In the genomic region with DNA sequence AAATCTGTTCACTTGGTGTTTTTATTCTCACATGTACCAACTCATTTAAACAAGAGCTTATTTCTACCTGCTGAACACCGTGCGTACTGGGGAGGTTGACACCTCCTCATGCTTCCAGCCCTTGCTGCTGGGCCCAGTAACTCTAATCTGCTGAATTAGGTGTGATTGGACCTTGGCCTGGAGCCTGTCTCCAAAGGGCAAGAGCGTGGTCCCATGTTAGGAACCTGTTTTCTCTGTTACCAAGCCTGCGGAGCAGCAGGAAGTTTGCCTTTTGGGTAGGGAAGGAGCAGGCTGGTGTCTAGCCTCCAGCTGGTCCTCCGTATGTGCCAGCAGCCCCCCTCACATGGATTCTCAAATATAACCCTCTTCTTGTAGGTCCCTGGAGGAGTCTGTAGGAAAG, we compare ENCODE assay signal across 32 cellular contexts. TPM values are rescaled to one million over a fixed set of nuclear protein-coding genes. Genes with fewer than 3 reads are reported as not detected.
DNase-seq lines count a peak whose midpoint lies in the region; ATAC-seq and TF ChIP-seq lines count a peak whose summit lies in the region.
"Had no signal": no experiment of that assay in that cellular context is flagged by ENCODE, and none has a peak within 500 bp of the region (broad histone marks: within the 10 kb centered on the region; RNA-seq: fewer than 3 reads in every experiment).

No MANE protein-coding gene starts in this region.

- no peak overlapping the region for H3K27ac Mint-ChIP-seq in activated CD8-positive, alpha-beta T cell treated with anti-CD3 and anti-CD28 coated beads for 36 hours
- H3K27ac Mint-ChIP-seq: activated B cell treated with CpG ODN at 0.5 μM for 24 hours; activated naive CD8-positive, alpha-beta T cell treated with anti-CD3 and anti-CD28 coated beads, Interleukin-2, amount 10 ng/mL, durations not matched to agents 7 days and 5 days; activated T-cell treated with anti-CD3 and anti-CD28 coated beads, Interleukin-2, amount 50 U/mL, for 24 hours; dendritic cell treated with granulocyte-macrophage colony-stimulating factor and Interleukin-4, amounts not matched to agents 40 ng/mL and 50 ng/mL, for 4 days; GM23338; progenitor cell of endocrine pancreas; stimulated activated effector memory CD8-positive, alpha-beta T cell treated with anti-CD3 and anti-CD28 coated beads, Interleukin-12 subunit alpha, Interleukin-12 subunit beta, amount 100 ng/mL, for 72 hours had no signal

- no peaks in the 10 kb centered on the region for H3K4me1 Mint-ChIP-seq in activated CD8-positive, alpha-beta T cell treated with anti-CD3 and anti-CD28 coated beads for 36 hours (ENCODE audit: low read depth)
- H3K4me1 Mint-ChIP-seq: activated B cell treated with CpG ODN at 0.5 μM for 24 hours; activated CD4-positive, alpha-beta T cell treated with anti-CD3 and anti-CD28 coated beads, Interleukin-2, amount 10 ng/mL, durations not matched to agents 7 days and 5 days; activated naive CD8-positive, alpha-beta T cell treated with anti-CD3 and anti-CD28 coated beads, Interleukin-2, amount 10 ng/mL, durations not matched to agents 7 days and 5 days; central memory CD8-positive, alpha-beta T cell; stimulated activated effector memory CD8-positive, alpha-beta T cell treated with anti-CD3 and anti-CD28 coated beads, Interleukin-12 subunit alpha, Interleukin-12 subunit beta, amount 100 ng/mL, for 72 hours had no signal

- no peak overlapping the region for H3K4me3 ChIP-seq in left ventricle myocardium inferior
- H3K4me3 ChIP-seq in gastroesophageal sphincter = no peak overlapping the region
- H3K4me3 ChIP-seq in psoas muscle = no peak overlapping the region
- H3K4me3 ChIP-seq in upper lobe of left lung = no peak overlapping the region
- H3K4me3 ChIP-seq: A549, ascending aorta, esophagus squamous epithelium, GM23338, SK-N-MC, testis, uterus had no signal

- ATAC-seq in left ventricle myocardium superior (no peak), gastroesophageal sphincter (no peak), psoas muscle (no peak), upper lobe of left lung (ENCODE audit: low FRiP score in 2 of 2) (no peak)
- no peak for ATAC-seq in activated CD8-positive, alpha-beta T cell treated with anti-CD3 and anti-CD28 coated beads for 36 hours
- ATAC-seq: A549; GM23338; naive thymus-derived CD4-positive, alpha-beta T cell; stimulated activated effector memory CD8-positive, alpha-beta T cell treated with anti-CD3 and anti-CD28 coated beads, Interleukin-12 subunit alpha, Interleukin-12 subunit beta, amount 100 ng/mL, for 72 hours had no signal

- no peaks in the 10 kb centered on the region for H3K9me3 Mint-ChIP-seq in activated CD8-positive, alpha-beta T cell treated with anti-CD3 and anti-CD28 coated beads for 36 hours
- H3K9me3 Mint-ChIP-seq: activated B cell treated with CpG ODN at 0.5 μM for 24 hours; activated CD4-positive, alpha-beta T cell treated with anti-CD3 and anti-CD28 coated beads, Interleukin-2, amount 10 ng/mL, durations not matched to agents 7 days and 5 days; activated naive CD8-positive, alpha-beta T cell treated with anti-CD3 and anti-CD28 coated beads, Interleukin-2, amount 10 ng/mL, durations not matched to agents 7 days and 5 days; activated T-cell treated with anti-CD3 and anti-CD28 coated beads, Interleukin-2, amount 50 U/mL, for 24 hours; CD4-positive, alpha-beta memory T cell; central memory CD8-positive, alpha-beta T cell; dendritic cell treated with granulocyte-macrophage colony-stimulating factor and Interleukin-4, amounts not matched to agents 40 ng/mL and 50 ng/mL, for 4 days; GM23338; naive thymus-derived CD4-positive, alpha-beta T cell; stimulated activated effector memory CD8-positive, alpha-beta T cell treated with anti-CD3 and anti-CD28 coated beads, Interleukin-12 subunit alpha, Interleukin-12 subunit beta, amount 100 ng/mL, for 72 hours had no signal

- peaks cover 33% of the 10 kb centered on the region for H3K36me3 Mint-ChIP-seq in activated CD8-positive, alpha-beta T cell treated with anti-CD3 and anti-CD28 coated beads for 36 hours (ENCODE audit: low read depth)

- CTCF ChIA-PET in activated CD8-positive, alpha-beta T cell treated with anti-CD3 and anti-CD28 coated beads for 36 hours (lab: Charles Lee) = interaction anchor here (1.1 to 1.2 kb wide), 2 partner anchors 12 to 14 kb away, joined by 3 to 4 read pairs; no protein-coding TSS in a partner anchor

- H3K27me3 ChIP-seq in left ventricle myocardium inferior (ENCODE audit: low read depth) (no peaks in the 10 kb centered on the region), gastroesophageal sphincter (no peaks in the 10 kb centered on the region), psoas muscle (ENCODE audit: insufficient read depth in 3 of 3, low read length in 2 of 3) (no peaks in the 10 kb centered on the region), upper lobe of left lung (no peaks in the 10 kb centered on the region)
- H3K27me3 ChIP-seq: ascending aorta, esophagus squamous epithelium, testis, uterus had no signal

- H3K27me3 Mint-ChIP-seq in activated CD8-positive, alpha-beta T cell treated with anti-CD3 and anti-CD28 coated beads for 36 hours = no peaks in the 10 kb centered on the region
- H3K27me3 Mint-ChIP-seq: activated B cell treated with CpG ODN at 0.5 μM for 24 hours; activated CD4-positive, alpha-beta T cell treated with anti-CD3 and anti-CD28 coated beads, Interleukin-2, amount 10 ng/mL, durations not matched to agents 7 days and 5 days; activated naive CD8-positive, alpha-beta T cell treated with anti-CD3 and anti-CD28 coated beads, Interleukin-2, amount 10 ng/mL, durations not matched to agents 7 days and 5 days; activated T-cell treated with anti-CD3 and anti-CD28 coated beads, Interleukin-2, amount 50 U/mL, for 24 hours; CD4-positive, alpha-beta memory T cell; central memory CD8-positive, alpha-beta T cell; dendritic cell treated with granulocyte-macrophage colony-stimulating factor and Interleukin-4, amounts not matched to agents 40 ng/mL and 50 ng/mL, for 4 days; naive thymus-derived CD4-positive, alpha-beta T cell; progenitor cell of endocrine pancreas had no signal

- POLR2A ChIA-PET in activated CD8-positive, alpha-beta T cell treated with anti-CD3 and anti-CD28 coated beads for 36 hours (lab: Charles Lee) = interaction anchor here (0.7 to 1.4 kb wide), 3 partner anchors 10 to 115 kb away, joined by 3 to 5 read pairs (median 3); partner anchors contain the start of gene SLC27A3

- TF ChIP-seq EP300 in gastroesophageal sphincter (IDR thresholded peaks at IDR 0.05) (no peak), upper lobe of left lung (IDR thresholded peaks at IDR 0.05) (no peak)

- no peak for DNase-seq in left ventricle myocardium inferior
- no peak for DNase-seq in left ventricle myocardium superior
- DNase-seq in psoas muscle = no peak
- peak in 1 of 2 donors; percentile 7 for DNase-seq in upper lobe of left lung
- DNase-seq in SHP77 (lab: John Stamatoyannopoulos, UW) = no peak
- DNase-seq in activated CD8-positive, alpha-beta T cell treated with anti-CD3 and anti-CD28 coated beads for 36 hours = no peak
- no peak for DNase-seq in NCI-H345 (lab: John Stamatoyannopoulos, UW)
- DNase-seq: activated B cell treated with CpG ODN at 0.5 μM for 24 hours; activated CD4-positive, alpha-beta T cell treated with anti-CD3 and anti-CD28 coated beads, Interleukin-2, amount 10 ng/mL, durations not matched to agents 7 days and 5 days; activated effector memory CD4-positive, alpha-beta T cell treated with anti-CD3 and anti-CD28 coated beads, Interleukin-2, amount 50 U/mL, for 16 hours; activated naive CD8-positive, alpha-beta T cell treated with anti-CD3 and anti-CD28 coated beads, Interleukin-2, amount 10 ng/mL, durations not matched to agents 7 days and 5 days; activated T-cell treated with anti-CD3 and anti-CD28 coated beads, Interleukin-2, amount 50 U/mL, for 24 hours; CD4-positive, alpha-beta memory T cell; DND-41; esophagus squamous epithelium; GF-D8; midbrain; naive thymus-derived CD4-positive, alpha-beta T cell; NCI-H1092; NCI-H1694 treated with DMSO at 0.1 percent for 48 hours; NCI-H510A; uterus had no signal

- H3K27ac ChIP-seq in left ventricle myocardium inferior (replicated peaks) = peak overlapping the region; percentile 76
- peak overlapping the region in 3 of 4 donors; percentile 40 to 47 (median 43) for H3K27ac ChIP-seq in gastroesophageal sphincter
- H3K27ac ChIP-seq in psoas muscle = peak overlapping the region; percentile 55
- H3K27ac ChIP-seq in upper lobe of left lung = peak overlapping the region; percentile 36 to 76 (median 56)
- H3K27ac ChIP-seq: A549, SK-N-MC, uterus had no signal

- H3K9me3 ChIP-seq in left ventricle myocardium inferior (replicated peaks) (no peaks in the 10 kb centered on the region), gastroesophageal sphincter (no peaks in the 10 kb centered on the region), psoas muscle (no peaks in the 10 kb centered on the region), upper lobe of left lung (no peaks in the 10 kb centered on the region)
- H3K9me3 ChIP-seq: A549, ascending aorta, esophagus squamous epithelium, testis, uterus had no signal

- peaks cover 92% of the 10 kb centered on the region for H3K36me3 ChIP-seq in left ventricle myocardium inferior
- peaks cover 0 to 100% of the 10 kb centered on the region in 2 donors for H3K36me3 ChIP-seq in gastroesophageal sphincter
- H3K36me3 ChIP-seq in psoas muscle (ENCODE audit: insufficient read depth in 1 of 2, low read depth in 1 of 2) = peaks cover 8 to 99% of the 10 kb centered on the region in 2 donors
- H3K36me3 ChIP-seq in upper lobe of left lung = peaks cover 15 to 98% (median 78%) of the 10 kb centered on the region in 4 donors
- H3K36me3 ChIP-seq: uterus had no signal

- TF ChIP-seq POLR2A in gastroesophageal sphincter (IDR thresholded peaks at IDR 0.05) (no peak), upper lobe of left lung (IDR thresholded peaks at IDR 0.05) (no peak)

- TF ChIP-seq CTCF in left ventricle myocardium inferior (IDR thresholded peaks at IDR 0.05; ENCODE audit: borderline replicate concordance) (no peak), gastroesophageal sphincter (IDR thresholded peaks at IDR 0.05) (no peak), psoas muscle (IDR thresholded peaks at IDR 0.05) (no peak), upper lobe of left lung (IDR thresholded peaks at IDR 0.05) (no peak)
- no peak for TF ChIP-seq CTCF in activated CD8-positive, alpha-beta T cell treated with anti-CD3 and anti-CD28 coated beads for 36 hours (IDR thresholded peaks at IDR 0.05)

- H3K4me1 ChIP-seq in left ventricle myocardium inferior (peaks cover 37% of the 10 kb centered on the region), gastroesophageal sphincter (no peaks in the 10 kb centered on the region), psoas muscle (no peaks in the 10 kb centered on the region), upper lobe of left lung (peaks cover 11 to 28% (median 21%) of the 10 kb centered on the region in 4 donors)
- H3K4me1 ChIP-seq: A549, uterus had no signal

- intact Hi-C loops in left ventricle myocardium inferior (cut with micrococcal nuclease) (no loop called here), left ventricle myocardium superior (cut with micrococcal nuclease) (no loop called here), psoas muscle (cut with DNase I) (no loop called here)
- intact Hi-C loops in activated CD8-positive, alpha-beta T cell treated with anti-CD3 and anti-CD28 coated beads for 36 hours (cut with micrococcal nuclease) = no loop called here

- 80% methylated on average over 1 of the region's 5 CpGs; no CpG with 5 or more reads in 1 of the 2 donors for WGBS in gastroesophageal sphincter (ENCODE audit: low coverage in 1 of 2), 2 donors
- WGBS in psoas muscle, 3 donors = 76 to 87% (median 76%) methylated on average over 5 of the region's 5 CpGs
- 96 to 98% methylated on average over 5 of the region's 5 CpGs for WGBS in upper lobe of left lung, 2 donors

- H3K4me3 Mint-ChIP-seq in activated CD8-positive, alpha-beta T cell treated with anti-CD3 and anti-CD28 coated beads for 36 hours = no peak overlapping the region
- H3K4me3 Mint-ChIP-seq: activated B cell treated with CpG ODN at 0.5 μM for 24 hours; activated CD4-positive, alpha-beta T cell treated with anti-CD3 and anti-CD28 coated beads, Interleukin-2, amount 10 ng/mL, durations not matched to agents 7 days and 5 days; activated naive CD8-positive, alpha-beta T cell treated with anti-CD3 and anti-CD28 coated beads, Interleukin-2, amount 10 ng/mL, durations not matched to agents 7 days and 5 days; activated T-cell treated with anti-CD3 and anti-CD28 coated beads, Interleukin-2, amount 50 U/mL, for 24 hours; CD4-positive, alpha-beta memory T cell; central memory CD8-positive, alpha-beta T cell; dendritic cell treated with granulocyte-macrophage colony-stimulating factor and Interleukin-4, amounts not matched to agents 40 ng/mL and 50 ng/mL, for 4 days; GM23338; naive thymus-derived CD4-positive, alpha-beta T cell; stimulated activated effector memory CD8-positive, alpha-beta T cell treated with anti-CD3 and anti-CD28 coated beads, Interleukin-12 subunit alpha, Interleukin-12 subunit beta, amount 100 ng/mL, for 72 hours had no signal

RNA-seq across cellular contexts. Expression of gene SLC27A3, which starts 10.9 kb away (rescaled TPM):
- total RNA-seq in left ventricle myocardium inferior (10.5 TPM), left ventricle myocardium superior (9.8 TPM), gastroesophageal sphincter (10 to 100 TPM; 18.8 to 30.7 (median 21.6) TPM), psoas muscle (1 to 10 TPM; 3.5 to 7.5 (median 5.8) TPM), upper lobe of left lung (100 to 1,000 TPM in 5 of 6 donors, 10 to 100 TPM in 1; 92.8 to 272 (median 167) TPM)
- polyA plus RNA-seq in psoas muscle = 10 to 100 TPM in 1 of 3 donors, 1 to 10 TPM in 2; 4.6 to 15.6 (median 5.2) TPM
- total RNA-seq in activated CD8-positive, alpha-beta T cell treated with anti-CD3 and anti-CD28 coated beads for 36 hours = 1 to 10 TPM; 7.2 to 10.0 TPM

RNA-seq across cellular contexts. Expression of gene INTS3, which starts 36.5 kb away (rescaled TPM):
- total RNA-seq in left ventricle myocardium inferior = 34.3 TPM
- total RNA-seq in left ventricle myocardium superior = 35.5 TPM
- total RNA-seq in gastroesophageal sphincter = 10 to 100 TPM; 31.4 to 55.3 (median 43.5) TPM
- total RNA-seq in psoas muscle = 10 to 100 TPM; 17.8 to 29.0 (median 22.8) TPM
- polyA plus RNA-seq in psoas muscle = 10 to 100 TPM; 11.3 to 24.3 (median 15.8) TPM
- 100 to 1,000 TPM in 1 of 6 donors, 10 to 100 TPM in 5; 58.2 to 159 (median 63.1) TPM for total RNA-seq in upper lobe of left lung
- 10 to 100 TPM; 45.0 to 45.5 TPM for total RNA-seq in activated CD8-positive, alpha-beta T cell treated with anti-CD3 and anti-CD28 coated beads for 36 hours
